8 cellular contexts compared by ENCODE assay signal in the genomic region with DNA sequence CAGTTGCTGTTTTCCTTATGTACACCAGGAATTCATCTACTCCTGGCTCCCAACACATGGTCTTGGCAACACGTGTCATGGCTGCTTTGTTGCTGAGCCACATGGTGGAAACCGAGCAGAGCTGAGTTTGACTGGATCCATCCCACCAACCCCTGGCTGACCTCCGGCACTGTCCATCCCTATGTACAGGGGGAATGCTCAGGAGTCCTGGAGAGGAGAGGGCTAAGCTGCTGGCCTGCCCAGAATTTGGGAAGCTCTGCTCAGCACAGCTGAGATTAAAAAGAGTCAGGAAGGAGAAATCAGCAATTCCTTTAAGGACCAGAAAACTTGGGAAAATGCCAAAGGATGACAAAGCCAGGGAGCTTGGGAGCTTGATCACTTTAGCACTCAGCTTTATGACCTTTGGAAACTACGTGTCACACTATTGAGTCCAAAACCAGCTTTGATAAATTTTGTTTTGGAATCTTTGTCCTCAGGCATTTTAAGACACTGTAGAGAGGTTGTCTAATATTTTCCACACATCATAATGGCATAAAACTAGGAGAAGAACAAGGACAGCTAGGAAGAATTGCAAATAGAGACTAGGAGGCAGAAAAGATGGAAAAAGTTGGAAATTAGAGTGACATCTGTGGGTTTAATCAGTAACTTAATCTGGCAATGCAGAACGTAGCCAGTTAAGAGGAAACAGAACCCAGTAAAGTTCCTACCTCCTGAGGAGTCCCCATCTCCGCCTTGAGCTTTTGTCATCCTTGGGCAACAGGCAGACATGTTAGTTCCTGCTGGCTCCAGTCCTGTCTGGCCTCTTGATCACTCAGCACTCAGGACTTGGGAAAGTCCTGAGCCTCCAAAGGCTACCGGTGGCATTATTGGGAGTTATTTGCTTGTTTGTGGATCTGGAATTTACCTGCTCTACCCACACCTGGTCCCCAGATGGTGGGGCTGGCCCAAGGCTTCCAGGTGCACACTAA.
DNase-seq lines count a peak whose midpoint lies in the region; ATAC-seq, FAIRE-seq and TF ChIP-seq lines count a peak whose summit lies in the region.

No MANE protein-coding gene starts in this region.

- no peaks in the 10 kb centered on the region for H3K9me3 ChIP-seq in keratinocyte (ENCODE audit: control insufficient read depth, low read depth, low read length)

- intact Hi-C loops in CD14-positive monocyte (cut with micrococcal nuclease) (no loop called here), dorsolateral prefrontal cortex (cut with DNase I) (no loop called here)

- H3K27ac ChIP-seq in keratinocyte (ENCODE audit: control insufficient read depth, insufficient read depth, low read length), result peak overlapping the region; percentile 66
- H3K27ac ChIP-seq in temporal lobe (ENCODE audit: low read depth, low read length), result peak overlapping the region; percentile 6
- H3K27ac ChIP-seq in dorsolateral prefrontal cortex, result peak overlapping the region in 20 of 59 donors; percentile 1 to 63 (median 20)

- CTCF ChIA-PET in activated CD8-positive, alpha-beta memory T cell treated with anti-CD3 and anti-CD28 coated beads, Interleukin-2, amount 10 ng/mL, durations not matched to agents 7 days and 5 days (lab: Charles Lee), result no interaction called here

- DNase-seq in HT1080 (ENCODE audit: low read depth) (peak; percentile 49), astrocyte of the hippocampus (ENCODE audit: low read depth, low spot score) (peak; percentile 50), keratinocyte (ENCODE audit: low read depth, low spot score) (peak; percentile 66), CD14-positive monocyte (ENCODE audit: low spot score) (no peak), dorsolateral prefrontal cortex (no peak)
- DNase-seq in activated CD8-positive, alpha-beta memory T cell treated with anti-CD3 and anti-CD28 coated beads, Interleukin-2, amount 10 ng/mL, durations not matched to agents 7 days and 5 days, result no peak

- no peaks in the 10 kb centered on the region for H3K27me3 ChIP-seq in keratinocyte (ENCODE audit: control insufficient read depth, extremely low read depth, insufficient read depth, low read length)
- H3K27me3 ChIP-seq in dorsolateral prefrontal cortex, result no peaks in the 10 kb centered on the region

- peak overlapping the region; percentile 29 for H3K9ac ChIP-seq in keratinocyte (ENCODE audit: control insufficient read depth, extremely low read depth, insufficient read depth, low read length)

- peaks cover 0 to 8% (median 2%) of the 10 kb centered on the region in 3 donors for H3K27me3 Mint-ChIP-seq in CD14-positive monocyte (ENCODE audit: low read depth in 3 of 3)
- peaks cover 12% of the 10 kb centered on the region for H3K27me3 Mint-ChIP-seq in activated CD8-positive, alpha-beta memory T cell treated with anti-CD3 and anti-CD28 coated beads, Interleukin-2, amount 10 ng/mL, durations not matched to agents 7 days and 5 days

- peak; percentile 73 for FAIRE-seq in keratinocyte (lab: Jason Lieb, UNC)

- no peak overlapping the region for H3K4me3 Mint-ChIP-seq in CD14-positive monocyte
- H3K4me3 Mint-ChIP-seq in activated CD8-positive, alpha-beta memory T cell treated with anti-CD3 and anti-CD28 coated beads, Interleukin-2, amount 10 ng/mL, durations not matched to agents 7 days and 5 days, result no peak overlapping the region

- peak overlapping the region; percentile 77 for H2AFZ ChIP-seq in keratinocyte (ENCODE audit: control insufficient read depth, low read length)

- ATAC-seq in activated CD8-positive, alpha-beta memory T cell treated with anti-CD3 and anti-CD28 coated beads, Interleukin-2, amount 10 ng/mL, durations not matched to agents 7 days and 5 days, result no peak
- ATAC-seq in GM21717 (IDR thresholded peaks at IDR 0.05; ENCODE audit: unreplicated experiment), result no peak

- no peaks in the 10 kb centered on the region for H3K36me3 ChIP-seq in keratinocyte (ENCODE audit: control insufficient read depth in 2 of 2, extremely low read depth in 1 of 2, insufficient read depth in 2 of 2, low read length in 2 of 2)

- H3K4me1 ChIP-seq in keratinocyte (ENCODE audit: control insufficient read depth, extremely low read depth, insufficient read depth, low read length), result peaks cover 37% of the 10 kb centered on the region

- peak overlapping the region; percentile 49 for H3K4me2 ChIP-seq in keratinocyte (ENCODE audit: control insufficient read depth, extremely low read depth, insufficient read depth, low read depth, low read length)

- H3K9me3 Mint-ChIP-seq in CD14-positive monocyte, result peaks cover 0 to 1% (median 0%) of the 10 kb centered on the region in 7 donors
- H3K9me3 Mint-ChIP-seq in activated CD8-positive, alpha-beta memory T cell treated with anti-CD3 and anti-CD28 coated beads, Interleukin-2, amount 10 ng/mL, durations not matched to agents 7 days and 5 days (ENCODE audit: low read depth), result no peaks in the 10 kb centered on the region

- H3K4me1 Mint-ChIP-seq in CD14-positive monocyte, result peaks cover 26% of the 10 kb centered on the region
- H3K4me1 Mint-ChIP-seq in activated CD8-positive, alpha-beta memory T cell treated with anti-CD3 and anti-CD28 coated beads, Interleukin-2, amount 10 ng/mL, durations not matched to agents 7 days and 5 days, result peaks cover 17% of the 10 kb centered on the region

- no peaks in the 10 kb centered on the region for H3K36me3 Mint-ChIP-seq in CD14-positive monocyte
- H3K36me3 Mint-ChIP-seq in activated CD8-positive, alpha-beta memory T cell treated with anti-CD3 and anti-CD28 coated beads, Interleukin-2, amount 10 ng/mL, durations not matched to agents 7 days and 5 days, result peaks cover 1% of the 10 kb centered on the region

- TF ChIP-seq CTCF in keratinocyte (optimal IDR thresholded peaks at IDR 0.05 in 1 of 3, IDR thresholded peaks at IDR 0.05 in 1 of 3, conservative IDR thresholded peaks at IDR 0.05 in 1 of 3; ENCODE audit: extremely low read depth in 1 of 3, insufficient read depth in 2 of 3, low read length in 3 of 3) (no peak), CD14-positive monocyte (IDR thresholded peaks at IDR 0.05) (no peak), dorsolateral prefrontal cortex (IDR thresholded peaks at IDR 0.05 in 54 of 56, conservative IDR thresholded peaks at IDR 0.05 in 2 of 56; ENCODE audit: low read depth in 1 of 56, partially characterized antibody in 56 of 56) (no peak)

- H3K9me1 ChIP-seq in keratinocyte (ENCODE audit: control insufficient read depth, extremely low read depth, insufficient read depth, low read length), result no peaks in the 10 kb centered on the region

- H3K27ac Mint-ChIP-seq in CD14-positive monocyte, result no peak overlapping the region
- no peak overlapping the region for H3K27ac Mint-ChIP-seq in activated CD8-positive, alpha-beta memory T cell treated with anti-CD3 and anti-CD28 coated beads, Interleukin-2, amount 10 ng/mL, durations not matched to agents 7 days and 5 days

- H3K4me3 ChIP-seq in keratinocyte (ENCODE audit: control insufficient read depth in 2 of 3, extremely low read depth in 1 of 3, insufficient read depth in 2 of 3, low read depth in 1 of 3, low read length in 3 of 3) (peak overlapping the region in 1 of 3 experiments; percentile 19), dorsolateral prefrontal cortex (no peak overlapping the region)

- dilution Hi-C loops in keratinocyte (cut with MboI; ENCODE audit: extremely low pct_ligation_motif_present, low sequenced_read_pairs), result no loop called here

- H4K20me1 ChIP-seq in keratinocyte (ENCODE audit: control insufficient read depth, extremely low read depth, insufficient read depth, low read length), result no peaks in the 10 kb centered on the region

- H3K79me2 ChIP-seq in keratinocyte (ENCODE audit: control insufficient read depth, insufficient read depth, low read length), result no peaks in the 10 kb centered on the region

Comparison
In these comparisons a context has a peak if more than half of its experiments do, and no peak if none do; other contexts are left out.
1. DNase-seq: peak in HT1080 (single experiment), astrocyte of the hippocampus (single experiment) and keratinocyte (single experiment); none in CD14-positive monocyte (single experiment), activated CD8-positive, alpha-beta memory T cell treated with anti-CD3 and anti-CD28 coated beads, Interleukin-2, amount 10 ng/mL, durations not matched to agents 7 days and 5 days (single experiment) and dorsolateral prefrontal cortex (0 of 10).